ENCODE assay signal across 27 cellular contexts in the genomic region with DNA sequence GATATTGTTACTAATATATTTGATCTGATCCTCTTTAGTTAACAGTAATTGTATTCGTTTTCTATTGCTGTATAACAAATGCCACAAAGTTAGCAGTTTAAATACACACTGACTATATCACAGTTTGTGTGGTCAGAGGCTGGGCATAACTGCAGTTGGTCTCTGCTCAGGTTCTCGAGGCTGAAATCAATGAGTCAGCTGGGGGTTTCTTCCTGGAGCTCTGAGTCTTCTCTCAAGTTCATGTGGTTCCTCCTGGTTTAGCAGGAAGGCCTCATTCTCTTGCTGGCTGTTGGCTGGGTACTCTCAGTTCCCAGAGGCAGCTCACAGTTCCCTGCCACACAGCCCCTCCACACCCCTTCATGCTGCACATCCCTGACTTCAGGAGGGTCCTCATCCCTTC. TPM values are rescaled to one million over a fixed set of nuclear protein-coding genes. Genes with fewer than 3 reads are reported as not detected.
"Had no signal": no experiment of that assay in that cellular context is flagged by ENCODE, and none has a peak within 500 bp of the region (broad histone marks: within the 10 kb centered on the region; RNA-seq: fewer than 3 reads in every experiment).

No MANE protein-coding gene starts in this region.

- H3K36me3 ChIP-seq: breast epithelium, right atrium auricular region had no signal

- H3K4me3 ChIP-seq: breast epithelium, mucosa of descending colon, right atrium auricular region, testis had no signal

- H3K27me3 ChIP-seq: breast epithelium, right atrium auricular region, testis had no signal

- H3K9me3 ChIP-seq: mucosa of descending colon, testis had no signal

- H3K27ac ChIP-seq: breast epithelium, epithelial cell of prostate, right atrium auricular region, testis had no signal

- DNase-seq: activated B cell treated with CpG ODN at 0.5 μM for 24 hours; activated CD4-positive, alpha-beta T cell treated with anti-CD3 and anti-CD28 coated beads, Interleukin-2, amount 50 U/mL, for 1 hour; activated CD8-positive, alpha-beta T cell treated with anti-CD3 and anti-CD28 coated beads for 36 hours; activated gamma-delta T cell treated with Interleukin-2 at 50 U/mL for 16 hours; activated naive CD4-positive, alpha-beta T cell treated with anti-CD3 and anti-CD28 coated beads, Interleukin-2, amount 50 U/mL, for 16 hours; activated T-cell treated with anti-CD3 and anti-CD28 coated beads, Interleukin-2, amount 50 U/mL, for 4 hours; amniotic stem cell; effector CD8-positive, alpha-beta T cell; glutamatergic neuron; islet precursor cell; left cardiac atrium; left ventricle myocardium superior; mucosa of descending colon; stimulated activated CD4-positive, alpha-beta T cell treated with anti-CD3 and anti-CD28 coated beads, Interleukin-15, amount 100 ng/mL, for 24 hours; stimulated activated naive CD8-positive, alpha-beta T cell treated with anti-CD3 and anti-CD28 coated beads, Interleukin-15, Interleukin-2, amounts not matched to agents 100 U/mL and 50 U/mL, for 24 hours; testis; trophoblast cell had no signal

- H3K4me1 ChIP-seq: breast epithelium, right atrium auricular region, testis had no signal

- ATAC-seq: activated CD8-positive, alpha-beta T cell treated with anti-CD3 and anti-CD28 coated beads for 36 hours; activated T-cell treated with anti-CD3 and anti-CD28 coated beads, Interleukin-2, amount 50 U/mL, for 4 hours; activated T-helper 17 cell treated with anti-CD3 and anti-CD28 coated beads, Interleukin-2, amount 50 U/mL, for 72 hours; left cardiac atrium; left ventricle myocardium superior; mucosa of descending colon; natural killer cell treated with Interleukin-12 subunit alpha and Interleukin-12 subunit beta and Interleukin-15 and Interleukin-18, amount 100 ng/mL, for 72 hours; stimulated activated naive CD8-positive, alpha-beta T cell treated with anti-CD3 and anti-CD28 coated beads, Interleukin-15, Interleukin-2, amounts not matched to agents 100 U/mL and 50 U/mL, for 24 hours had no signal

- FAIRE-seq: colon, endometrium, frontal cortex, urothelium cell line had no signal

RNA-seq across cellular contexts. Expression of a gene that starts 20.7 kb away (rescaled TPM):
- total RNA-seq: activated B cell treated with CpG ODN at 0.5 μM for 24 hours; activated T-cell treated with anti-CD3 and anti-CD28 coated beads, Interleukin-2, amount 50 U/mL, for 4 hours; pulmonary artery endothelial cell had no signal
